Comparison of ENCODE assay signal across 20 cellular contexts in genomic region chr12:56431850-56432249, GRCh38. TPM values are rescaled to one million over a fixed set of nuclear protein-coding genes. Genes with fewer than 3 reads are reported as not detected.
DNase-seq lines count a peak whose midpoint lies in the region; TF ChIP-seq lines count a peak whose summit lies in the region.
"Had no signal": no experiment of that assay in that cellular context is flagged by ENCODE, and none has a peak within 500 bp of the region (broad histone marks: within the 10 kb centered on the region; RNA-seq: fewer than 3 reads in every experiment).

No MANE protein-coding gene starts in this region.

- no peak overlapping the region for H3K4me2 ChIP-seq in neural progenitor cell
- H3K4me2 ChIP-seq: KMS-11 had no signal

- no peaks in the 10 kb centered on the region for H3K9me3 ChIP-seq in neural progenitor cell (ENCODE audit: low read depth)
- H3K9me3 ChIP-seq: Peyer's patch had no signal

- H3K9ac ChIP-seq in neural progenitor cell, result no peak overlapping the region
- H3K9ac ChIP-seq: KMS-11 had no signal

- peaks cover 24% of the 10 kb centered on the region for H3K36me3 Mint-ChIP-seq in neural progenitor cell
- H3K36me3 Mint-ChIP-seq in activated T-helper 2 cell treated with anti-CD3 and anti-CD28 coated beads, Interferon-gamma antibody, Interleukin-2, Interleukin-4, amounts not matched to agents 10 μg/mL and 5 μg/mL and 100 μg/mL, durations not matched to agents 14 hours and 24 hours and 36 hours (ENCODE audit: low read depth), result peaks cover 40% of the 10 kb centered on the region

- DNase-seq in HCEC 1CT, result peak; percentile 59
- peak; percentile 59 to 83 for DNase-seq in cardiac fibroblast (ENCODE audit: low read depth in 2 of 2)
- DNase-seq in foreskin fibroblast, result peak; percentile 26 to 61
- no peak for DNase-seq in DMS53 (lab: John Stamatoyannopoulos, UW)
- DNase-seq in dedifferentiated amniotic fluid mesenchymal stem cell (ENCODE audit: extremely low spot score), result no peak
- DNase-seq in neural progenitor cell (ENCODE audit: low spot score), result no peak
- DNase-seq in activated T-helper 2 cell treated with anti-CD3 and anti-CD28 coated beads, Interferon-gamma antibody, Interleukin-2, Interleukin-4, amounts not matched to agents 10 μg/mL and 5 μg/mL and 100 μg/mL, durations not matched to agents 14 hours and 24 hours and 36 hours (ENCODE audit: low spot score), result no peak
- DNase-seq: ACHN; C1 segment of cervical spinal cord; Calu3; CD8-positive, alpha-beta memory T cell; EL; NCI-H1694 treated with DMSO at 0.1 percent for 48 hours; NCI-H2081 treated with DMSO at 0.1 percent for 48 hours; NCI-H2171 treated with DMSO at 0.1 percent for 48 hours; NCI-H526; Peyer's patch had no signal

- H3K27me3 Mint-ChIP-seq in neural progenitor cell (ENCODE audit: insufficient read depth, low read depth), result no peaks in the 10 kb centered on the region
- H3K27me3 Mint-ChIP-seq in activated T-helper 2 cell treated with anti-CD3 and anti-CD28 coated beads, Interferon-gamma antibody, Interleukin-2, Interleukin-4, amounts not matched to agents 10 μg/mL and 5 μg/mL and 100 μg/mL, durations not matched to agents 14 hours and 24 hours and 36 hours (ENCODE audit: low read depth), result no peaks in the 10 kb centered on the region

- H3K27me3 ChIP-seq in neural progenitor cell, result no peaks in the 10 kb centered on the region
- H3K27me3 ChIP-seq: Peyer's patch had no signal

- no peak overlapping the region for H2AFZ ChIP-seq in neural progenitor cell (replicated peaks)

- no peaks in the 10 kb centered on the region for H3K4me1 ChIP-seq in neural progenitor cell
- H3K4me1 ChIP-seq: Peyer's patch had no signal

- no peak overlapping the region for H3K27ac Mint-ChIP-seq in neural progenitor cell
- no peak overlapping the region for H3K27ac Mint-ChIP-seq in activated T-helper 2 cell treated with anti-CD3 and anti-CD28 coated beads, Interferon-gamma antibody, Interleukin-2, Interleukin-4, amounts not matched to agents 10 μg/mL and 5 μg/mL and 100 μg/mL, durations not matched to agents 14 hours and 24 hours and 36 hours

- TF ChIP-seq CTCF in cardiac fibroblast (IDR thresholded peaks at IDR 0.05; ENCODE audit: low read depth, low read length) (no peak), foreskin fibroblast (IDR thresholded peaks at IDR 0.05; ENCODE audit: low read depth, low read length) (no peak), neural progenitor cell (IDR thresholded peaks at IDR 0.05) (no peak)

- no peak overlapping the region for H3K27ac ChIP-seq in neural progenitor cell
- H3K27ac ChIP-seq: KMS-11, Peyer's patch had no signal

- intact Hi-C loops in activated T-helper 2 cell treated with anti-CD3 and anti-CD28 coated beads, Interferon-gamma antibody, Interleukin-2, Interleukin-4, amounts not matched to agents 10 μg/mL and 5 μg/mL and 100 μg/mL, durations not matched to agents 14 hours and 24 hours and 36 hours (cut with micrococcal nuclease), result no loop called here

- peaks cover 3% of the 10 kb centered on the region for H4K20me1 ChIP-seq in neural progenitor cell (ENCODE audit: low read depth)

- no peaks in the 10 kb centered on the region for H3K4me1 Mint-ChIP-seq in neural progenitor cell
- no peaks in the 10 kb centered on the region for H3K4me1 Mint-ChIP-seq in activated T-helper 2 cell treated with anti-CD3 and anti-CD28 coated beads, Interferon-gamma antibody, Interleukin-2, Interleukin-4, amounts not matched to agents 10 μg/mL and 5 μg/mL and 100 μg/mL, durations not matched to agents 14 hours and 24 hours and 36 hours (ENCODE audit: low read depth)

- no peaks in the 10 kb centered on the region for H3K9me3 Mint-ChIP-seq in neural progenitor cell
- H3K9me3 Mint-ChIP-seq in activated T-helper 2 cell treated with anti-CD3 and anti-CD28 coated beads, Interferon-gamma antibody, Interleukin-2, Interleukin-4, amounts not matched to agents 10 μg/mL and 5 μg/mL and 100 μg/mL, durations not matched to agents 14 hours and 24 hours and 36 hours, result no peaks in the 10 kb centered on the region
- H3K9me3 Mint-ChIP-seq: CD8-positive, alpha-beta memory T cell had no signal

- no peaks in the 10 kb centered on the region for H3F3A ChIP-seq in neural progenitor cell (ENCODE audit: low read depth)

- peaks cover 34% of the 10 kb centered on the region for H3K79me2 ChIP-seq in neural progenitor cell (ENCODE audit: low read depth)

- no peak overlapping the region for H3K4me3 Mint-ChIP-seq in neural progenitor cell
- no peak overlapping the region for H3K4me3 Mint-ChIP-seq in activated T-helper 2 cell treated with anti-CD3 and anti-CD28 coated beads, Interferon-gamma antibody, Interleukin-2, Interleukin-4, amounts not matched to agents 10 μg/mL and 5 μg/mL and 100 μg/mL, durations not matched to agents 14 hours and 24 hours and 36 hours (ENCODE audit: low read depth)
- H3K4me3 Mint-ChIP-seq: CD8-positive, alpha-beta memory T cell had no signal

- no peaks in the 10 kb centered on the region for H3K36me3 ChIP-seq in neural progenitor cell

- H3K4me3 ChIP-seq in cardiac fibroblast (replicated peaks in 1 of 2; ENCODE audit: low read depth in 2 of 2, low read length in 2 of 2) (no peak overlapping the region), foreskin fibroblast (ENCODE audit: low read depth in 1 of 2, low read length in 2 of 2) (no peak overlapping the region), neural progenitor cell (no peak overlapping the region)
- H3K4me3 ChIP-seq: Peyer's patch had no signal

RNA-seq across cellular contexts. Expression of gene TIMELESS, which starts 17.4 kb away (rescaled TPM):
- total RNA-seq in neural progenitor cell (ENCODE audit: low replicate concordance), result 56.3 and 79.1 TPM in 2 replicates
- 43.7 and 45.6 TPM in 2 replicates for total RNA-seq in activated T-helper 2 cell treated with anti-CD3 and anti-CD28 coated beads, Interferon-gamma antibody, Interleukin-2, Interleukin-4, amounts not matched to agents 10 μg/mL and 5 μg/mL and 100 μg/mL, durations not matched to agents 14 hours and 24 hours and 36 hours

RNA-seq across cellular contexts. Expression of gene MIP, which starts 22.6 kb away (rescaled TPM):
- total RNA-seq in neural progenitor cell (ENCODE audit: low replicate concordance), result 0.03 TPM in 1 of 2 replicates, not detected in the other
- not detected in 2 replicates for total RNA-seq in activated T-helper 2 cell treated with anti-CD3 and anti-CD28 coated beads, Interferon-gamma antibody, Interleukin-2, Interleukin-4, amounts not matched to agents 10 μg/mL and 5 μg/mL and 100 μg/mL, durations not matched to agents 14 hours and 24 hours and 36 hours
- total RNA-seq: Calu3; CD8-positive, alpha-beta memory T cell; Peyer's patch had no signal

RNA-seq across cellular contexts. Expression of gene SPRYD4, which starts 36.5 kb away (rescaled TPM):
- 2.6 and 3.0 TPM in 2 replicates for total RNA-seq in neural progenitor cell (ENCODE audit: low replicate concordance)
- 4.4 and 4.5 TPM in 2 replicates for total RNA-seq in activated T-helper 2 cell treated with anti-CD3 and anti-CD28 coated beads, Interferon-gamma antibody, Interleukin-2, Interleukin-4, amounts not matched to agents 10 μg/mL and 5 μg/mL and 100 μg/mL, durations not matched to agents 14 hours and 24 hours and 36 hours

RNA-seq across cellular contexts. Expression of gene GLS2, which starts 56.1 kb away (rescaled TPM):
- total RNA-seq in neural progenitor cell (ENCODE audit: low replicate concordance), result 2.3 and 2.9 TPM in 2 replicates
- 1.5 and 3.1 TPM in 2 replicates for total RNA-seq in activated T-helper 2 cell treated with anti-CD3 and anti-CD28 coated beads, Interferon-gamma antibody, Interleukin-2, Interleukin-4, amounts not matched to agents 10 μg/mL and 5 μg/mL and 100 μg/mL, durations not matched to agents 14 hours and 24 hours and 36 hours
- total RNA-seq: H4, OCI-LY7 had no signal

Comparison
In these comparisons a context has a peak if more than half of its experiments do, and no peak if none do; other contexts are left out.
1. DNase-seq: peak in HCEC 1CT (single experiment), cardiac fibroblast (2 of 2) and foreskin fibroblast (2 of 2); none in DMS53 (single experiment), dedifferentiated amniotic fluid mesenchymal stem cell (single experiment), neural progenitor cell (single experiment) and activated T-helper 2 cell treated with anti-CD3 and anti-CD28 coated beads, Interferon-gamma antibody, Interleukin-2, Interleukin-4, amounts not matched to agents 10 μg/mL and 5 μg/mL and 100 μg/mL, durations not matched to agents 14 hours and 24 hours and 36 hours (single experiment).